16 cellular contexts compared by ENCODE assay signal in genomic region chr9:129586647-129587046, GRCh38. TPM values are rescaled to one million over a fixed set of nuclear protein-coding genes. Genes with fewer than 3 reads are reported as not detected.
DNase-seq lines count a peak whose midpoint lies in the region; ATAC-seq and TF ChIP-seq lines count a peak whose summit lies in the region.
"Had no signal": no experiment of that assay in that cellular context is flagged by ENCODE, and none has a peak within 500 bp of the region (broad histone marks: within the 10 kb centered on the region; RNA-seq: fewer than 3 reads in every experiment).

No MANE protein-coding gene starts in this region.

- TF ChIP-seq CTCF in fibroblast of villous mesenchyme (IDR thresholded peaks at IDR 0.05; ENCODE audit: insufficient read depth, low read depth, low read length) (no peak), smooth muscle cell (IDR thresholded peaks at IDR 0.05; ENCODE audit: borderline replicate concordance, insufficient read depth, poor library complexity, severe bottlenecking) (no peak), breast epithelium (IDR thresholded peaks at IDR 0.05) (no peak)

- no peak overlapping the region for H3K4me3 Mint-ChIP-seq in activated naive CD8-positive, alpha-beta T cell
- no peak overlapping the region for H3K4me3 Mint-ChIP-seq in activated naive CD8-positive, alpha-beta T cell treated with anti-CD3 and anti-CD28 coated beads, Interleukin-2, amount 50 U/mL, for 24 hours

- H4K20me1 ChIP-seq in smooth muscle cell (ENCODE audit: low read depth), result no peaks in the 10 kb centered on the region

- no peak overlapping the region for H3K9ac ChIP-seq in smooth muscle cell (ENCODE audit: low read depth)

- H3K4me3 ChIP-seq in fibroblast of villous mesenchyme (ENCODE audit: low read depth, low read length) (no peak overlapping the region), smooth muscle cell (no peak overlapping the region), breast epithelium (no peak overlapping the region)

- no peaks in the 10 kb centered on the region for H3K36me3 Mint-ChIP-seq in activated naive CD8-positive, alpha-beta T cell
- no peaks in the 10 kb centered on the region for H3K36me3 Mint-ChIP-seq in activated naive CD8-positive, alpha-beta T cell treated with anti-CD3 and anti-CD28 coated beads, Interleukin-2, amount 50 U/mL, for 24 hours (ENCODE audit: low read depth)

- peak overlapping the region; percentile 64 for H3K27ac Mint-ChIP-seq in activated naive CD8-positive, alpha-beta T cell
- no peak overlapping the region for H3K27ac Mint-ChIP-seq in activated naive CD8-positive, alpha-beta T cell treated with anti-CD3 and anti-CD28 coated beads, Interleukin-2, amount 50 U/mL, for 24 hours

- peaks cover 12% of the 10 kb centered on the region for H3K4me1 ChIP-seq in smooth muscle cell (ENCODE audit: low read depth)
- no peaks in the 10 kb centered on the region for H3K4me1 ChIP-seq in breast epithelium

- DNase-seq in activated naive CD8-positive, alpha-beta T cell treated with anti-CD3 and anti-CD28 coated beads, Interleukin-2, amount 50 U/mL, for 24 hours, result no peak
- DNase-seq in NCI-H2171 treated with DMSO at 0.1 percent for 48 hours (lab: John Stamatoyannopoulos, UW) (peak; percentile 73), fibroblast of villous mesenchyme (ENCODE audit: low read depth) (peak; percentile 84), smooth muscle cell (lab: John Stamatoyannopoulos, UW; ENCODE audit: unreplicated experiment) (no peak), left lobe of liver (ENCODE audit: low spot score) (no peak), breast epithelium (ENCODE audit: low spot score in 2 of 2) (no peak)
- DNase-seq: amygdala; NCI-H1105 treated with DMSO at 0.1 percent for 48 hours; NCI-H510A treated with DMSO at 0.1 percent for 48 hours; stimulated activated CD4-positive, alpha-beta T cell treated with anti-CD3 and anti-CD28 coated beads, Interleukin-4, amount 100 ng/mL, for 4 hours; stimulated activated naive CD4-positive, alpha-beta T cell treated with Interleukin-2 at 50 U/mL for 16 hours had no signal

- peak overlapping the region; percentile 45 for H3K4me2 ChIP-seq in smooth muscle cell

- no peak overlapping the region for H2AFZ ChIP-seq in smooth muscle cell (ENCODE audit: low read depth)

- 35% methylated on average over 7 of the region's 7 CpGs for WGBS in smooth muscle cell (ENCODE audit: low lambda C conversion rate)

- no peaks in the 10 kb centered on the region for H3K79me2 ChIP-seq in smooth muscle cell (ENCODE audit: low read depth)

- H3K36me3 ChIP-seq in smooth muscle cell (ENCODE audit: low read depth) (no peaks in the 10 kb centered on the region), breast epithelium (no peaks in the 10 kb centered on the region)

- no peak for ATAC-seq in activated naive CD8-positive, alpha-beta T cell treated with anti-CD3 and anti-CD28 coated beads, Interleukin-2, amount 50 U/mL, for 24 hours
- ATAC-seq in HG03025 (IDR thresholded peaks at IDR 0.05; ENCODE audit: low FRiP score, unreplicated experiment), result no peak
- no peak for ATAC-seq in left lobe of liver

- peaks cover 12% of the 10 kb centered on the region for H3F3A ChIP-seq in smooth muscle cell (ENCODE audit: low read depth)

- no peaks in the 10 kb centered on the region for H3K27me3 Mint-ChIP-seq in activated naive CD8-positive, alpha-beta T cell
- H3K27me3 Mint-ChIP-seq in activated naive CD8-positive, alpha-beta T cell treated with anti-CD3 and anti-CD28 coated beads, Interleukin-2, amount 50 U/mL, for 24 hours, result peaks cover 8% of the 10 kb centered on the region

- no peak for TF ChIP-seq POLR2A in breast epithelium (IDR thresholded peaks at IDR 0.05)

- H3K27me3 ChIP-seq in smooth muscle cell (ENCODE audit: low read depth) (no peaks in the 10 kb centered on the region), breast epithelium (no peaks in the 10 kb centered on the region)

- H3K27ac ChIP-seq in smooth muscle cell (ENCODE audit: low read depth) (peak overlapping the region; percentile 39), breast epithelium (no peak overlapping the region)

- no peaks in the 10 kb centered on the region for H3K9me3 Mint-ChIP-seq in activated naive CD8-positive, alpha-beta T cell (ENCODE audit: low read depth)
- H3K9me3 Mint-ChIP-seq in activated naive CD8-positive, alpha-beta T cell treated with anti-CD3 and anti-CD28 coated beads, Interleukin-2, amount 50 U/mL, for 24 hours, result no peaks in the 10 kb centered on the region

- H3K9me3 ChIP-seq in smooth muscle cell (replicated peaks; ENCODE audit: low read depth) (no peaks in the 10 kb centered on the region), breast epithelium (no peaks in the 10 kb centered on the region)

- intact Hi-C loops in breast epithelium (cut with DNase I; ENCODE audit: low total_unique reads), result no loop called here

- peaks cover 42% of the 10 kb centered on the region for H3K4me1 Mint-ChIP-seq in activated naive CD8-positive, alpha-beta T cell (ENCODE audit: low read depth)
- H3K4me1 Mint-ChIP-seq in activated naive CD8-positive, alpha-beta T cell treated with anti-CD3 and anti-CD28 coated beads, Interleukin-2, amount 50 U/mL, for 24 hours, result peaks cover 30% of the 10 kb centered on the region

RNA-seq across cellular contexts. Expression of gene C9orf50, which starts 34.3 kb away (rescaled TPM):
- total RNA-seq in fibroblast of villous mesenchyme (0.32 TPM in 1 of 2 replicates, not detected in the other), smooth muscle cell (not detected in 2 replicates), left lobe of liver (not detected), breast epithelium (under 1 TPM in 1 of 3 donors, not detected in 2; 0.48 TPM)
- 0.59 TPM in 1 of 2 replicates, not detected in the other for polyA plus RNA-seq in smooth muscle cell
- total RNA-seq: dermis microvascular lymphatic vessel endothelial cell, HT1080, RPMI7951 had no signal

RNA-seq across cellular contexts. Expression of gene NTMT1, which starts 39.3 kb away (rescaled TPM):
- total RNA-seq in fibroblast of villous mesenchyme (34.8 and 36.3 TPM in 2 replicates), smooth muscle cell (24.7 and 42.9 TPM in 2 replicates), left lobe of liver (19.9 TPM), breast epithelium (10 to 100 TPM; 17.8 to 31.1 (median 27.4) TPM)
- 118 and 129 TPM in 2 replicates for polyA plus RNA-seq in smooth muscle cell

RNA-seq across cellular contexts. Expression of gene ASB6, which starts 55.3 kb away (rescaled TPM):
- total RNA-seq in fibroblast of villous mesenchyme (16.8 and 20.3 TPM in 2 replicates), smooth muscle cell (10.9 and 13.8 TPM in 2 replicates), left lobe of liver (6.6 TPM), breast epithelium (10 to 100 TPM; 11.2 to 24.4 (median 21.6) TPM)
- 22.2 and 26.0 TPM in 2 replicates for polyA plus RNA-seq in smooth muscle cell

Comparison
In these comparisons a context has a peak if more than half of its experiments do, and no peak if none do; other contexts are left out.
1. DNase-seq: peak in NCI-H2171 treated with DMSO at 0.1 percent for 48 hours (single experiment) and fibroblast of villous mesenchyme (single experiment); none in activated naive CD8-positive, alpha-beta T cell treated with anti-CD3 and anti-CD28 coated beads, Interleukin-2, amount 50 U/mL, for 24 hours (single experiment), smooth muscle cell (single experiment), left lobe of liver (single experiment) and breast epithelium (0 of 2).